In genomic region chr2:25253153-25253617, GRCh38 we compare ENCODE assay signal across 9 cellular contexts.
A peak's percentile ranks its signal among the peaks of the same experiment; 100 is the strongest.
DNase-seq lines count a peak whose midpoint lies in the region; ATAC-seq, FAIRE-seq and TF ChIP-seq lines count a peak whose summit lies in the region.
"Had no signal": no experiment of that assay in that cellular context is flagged by ENCODE, and none has a peak within 500 bp of the region (broad histone marks: within the 10 kb centered on the region; RNA-seq: fewer than 3 reads in every experiment).

No MANE protein-coding gene starts in this region.

- peak overlapping the region in 5 of 6 donors; percentile 42 to 80 (median 70) for H3K27ac Mint-ChIP-seq in naive B cell

- peaks cover 17% of the 10 kb centered on the region for H3K4me1 ChIP-seq in upper lobe of right lung

- peak overlapping the region; percentile 32 for H3K27ac ChIP-seq in cingulate gyrus (ENCODE audit: low read depth, low read length)
- H3K27ac ChIP-seq in upper lobe of right lung, result no peak overlapping the region

- no peak for TF ChIP-seq CTCF in upper lobe of right lung (IDR thresholded peaks at IDR 0.05)

- H3K27me3 ChIP-seq in upper lobe of right lung, result no peaks in the 10 kb centered on the region

- H3K27me3 Mint-ChIP-seq in naive B cell, result no peaks in the 10 kb centered on the region

- TF ChIP-seq POLR2A in GM12891 (IDR thresholded peaks at IDR 0.05; ENCODE audit: low read depth, low read length), result no peak

- peak overlapping the region; percentile 66 to 92 (median 77) for H3K4me3 Mint-ChIP-seq in naive B cell

- DNase-seq in Right ventricle myocardium inferior (ENCODE audit: missing footprints) (peak; percentile 11), left cardiac atrium (no peak), naive B cell (no peak), upper lobe of right lung (no peak), GM12891 (ENCODE audit: insufficient read length, low spot score) (no peak), COR-L47 (lab: John Stamatoyannopoulos, UW) (no peak), Kasumi-1 (lab: John Stamatoyannopoulos, UW) (no peak)
- DNase-seq: activated gamma-delta T cell treated with Interleukin-2 at 50 U/mL for 16 hours had no signal

- H3K36me3 ChIP-seq in upper lobe of right lung, result peaks cover 12% of the 10 kb centered on the region

- no peaks in the 10 kb centered on the region for H3K9me3 ChIP-seq in upper lobe of right lung

- no peak for FAIRE-seq in GM12891 (lab: Jason Lieb, UNC)

- ATAC-seq in Right ventricle myocardium inferior (no peak), left cardiac atrium (no peak), naive B cell (ENCODE audit: low read depth in 2 of 2) (no peak), upper lobe of right lung (no peak)

- peak overlapping the region; percentile 63 for H3K4me3 ChIP-seq in upper lobe of right lung

- H3K36me3 Mint-ChIP-seq in naive B cell, result peaks cover 0 to 11% of the 10 kb centered on the region in 2 donors

- H3K9me3 Mint-ChIP-seq in naive B cell, result no peaks in the 10 kb centered on the region

- peaks cover 27 to 37% (median 35%) of the 10 kb centered on the region in 3 donors for H3K4me1 Mint-ChIP-seq in naive B cell

- intact Hi-C loops in Right ventricle myocardium inferior (cut with DNase I), result loop anchor here (5.0 kb wide), 1 partner anchor 89 kb away; the partner anchor contains the start of gene DNMT3A
- intact Hi-C loops in left cardiac atrium (cut with DNase I), result no loop called here
- intact Hi-C loops in upper lobe of right lung (cut with DNase I), result no loop called here

TF ChIP-seq in GM12891, 5 proteins besides CTCF, POLR2A, EP300 and RAD21:
- no peak for TF ChIP-seq SPI1 (IDR thresholded peaks at IDR 0.05; ENCODE audit: low read depth, low read length)
- TF ChIP-seq PAX5 (IDR thresholded peaks at IDR 0.05; ENCODE audit: insufficient read depth, low read length, severe bottlenecking), result no peak
- no peak for TF ChIP-seq POU2F2 (IDR thresholded peaks at IDR 0.05; ENCODE audit: low read depth, low read length)
- TF ChIP-seq POLR2AphosphoS5 (IDR thresholded peaks at IDR 0.05; ENCODE audit: low read depth, low read length), result no peak
- no peak for TF ChIP-seq TAF1 (IDR thresholded peaks at IDR 0.05; ENCODE audit: low read depth, low read length)
TF ChIP-seq in GM12891: peak in this region for 0.
